Comparison of ENCODE assay signal across 8 cellular contexts in genomic region chr19:3029070-3029923, GRCh38. TPM values are rescaled to one million over a fixed set of nuclear protein-coding genes. Genes with fewer than 3 reads are reported as not detected.
DNase-seq lines count a peak whose midpoint lies in the region; TF ChIP-seq lines count a peak whose summit lies in the region.

TSS of gene TLE2 (minus strand) at chr19:3029280. CDS start at chr19:3028904, 376 bp downstream.

- H3K4me3 Mint-ChIP-seq in dendritic cell treated with granulocyte-macrophage colony-stimulating factor and Interleukin-4, amounts not matched to agents 40 ng/mL and 50 ng/mL, for 4 days = peak within 1 kb of the TSS; percentile 61
- peak within 1 kb of the TSS; percentile 72 for H3K4me3 Mint-ChIP-seq in mesothelial cell of epicardium

- no peaks in the 10 kb centered on the region for H3K36me3 Mint-ChIP-seq in dendritic cell treated with granulocyte-macrophage colony-stimulating factor and Interleukin-4, amounts not matched to agents 40 ng/mL and 50 ng/mL, for 4 days (ENCODE audit: low read depth)
- H3K36me3 Mint-ChIP-seq in mesothelial cell of epicardium = peaks cover 5% of the 10 kb centered on the region

- H3K27ac Mint-ChIP-seq in dendritic cell treated with granulocyte-macrophage colony-stimulating factor and Interleukin-4, amounts not matched to agents 40 ng/mL and 50 ng/mL, for 4 days = no peak within 1 kb of the TSS
- H3K27ac Mint-ChIP-seq in mesothelial cell of epicardium = peak within 1 kb of the TSS; percentile 41

- H3K9me3 Mint-ChIP-seq in dendritic cell treated with granulocyte-macrophage colony-stimulating factor and Interleukin-4, amounts not matched to agents 40 ng/mL and 50 ng/mL, for 4 days = no peaks in the 10 kb centered on the region
- no peaks in the 10 kb centered on the region for H3K9me3 Mint-ChIP-seq in mesothelial cell of epicardium

- H3K4me3 ChIP-seq in Jurkat, Clone E6-1 (ENCODE audit: low read length) = peak within 1 kb of the TSS; percentile 58

- DNase-seq in AG20443 (ENCODE audit: low spot score) (peak; percentile 70), mesothelial cell of epicardium (ENCODE audit: low spot score in 2 of 2, unreplicated experiment in 2 of 2) (no peak), epidermal melanocyte (ENCODE audit: insufficient read length, low spot score) (no peak), NCI-H2107 (lab: John Stamatoyannopoulos, UW) (no peak), NAMALWA (ENCODE audit: low spot score) (no peak), A172 (ENCODE audit: low spot score) (no peak)
- DNase-seq in Jurkat, Clone E6-1 (ENCODE audit: low read depth, low spot score) = no peak

- no peak for TF ChIP-seq CTCF in mesothelial cell of epicardium (IDR thresholded peaks at IDR 0.05; ENCODE audit: unreplicated experiment)

- intact Hi-C loops in dendritic cell treated with granulocyte-macrophage colony-stimulating factor and Interleukin-4, amounts not matched to agents 40 ng/mL and 50 ng/mL, for 4 days (cut with micrococcal nuclease) = no loop called here

- H3K27me3 Mint-ChIP-seq in dendritic cell treated with granulocyte-macrophage colony-stimulating factor and Interleukin-4, amounts not matched to agents 40 ng/mL and 50 ng/mL, for 4 days = peaks cover 92% of the 10 kb centered on the region
- H3K27me3 Mint-ChIP-seq in mesothelial cell of epicardium (ENCODE audit: low read depth) = peaks cover 40% of the 10 kb centered on the region

- H3K4me1 Mint-ChIP-seq in dendritic cell treated with granulocyte-macrophage colony-stimulating factor and Interleukin-4, amounts not matched to agents 40 ng/mL and 50 ng/mL, for 4 days (ENCODE audit: low read depth) = peaks cover 1% of the 10 kb centered on the region
- H3K4me1 Mint-ChIP-seq in mesothelial cell of epicardium = peaks cover 26% of the 10 kb centered on the region

RNA-seq across cellular contexts. Expression of gene TLE2, which starts in this region (rescaled TPM):
- polyA plus RNA-seq in Jurkat, Clone E6-1 (2012; ENCODE audit: insufficient read depth, insufficient read length) = 65.0 TPM
- 101 to 103 TPM (median 101 TPM) in 3 replicates for total RNA-seq in mesothelial cell of epicardium
- 2.3 and 2.4 TPM in 2 replicates for total RNA-seq in A172 (2014; rRNA removed; shearing (Covaris generic))

Comparison
In these comparisons a context has a peak if more than half of its experiments do, and no peak if none do; other contexts are left out.
1. RNA of gene TLE2 (total RNA-seq): 101 to 103 TPM in mesothelial cell of epicardium; 2.3 to 2.4 TPM in A172; every median in the first group is over 10 times any median in the second.